2 cellular contexts compared by ENCODE assay signal in the genomic region with DNA sequence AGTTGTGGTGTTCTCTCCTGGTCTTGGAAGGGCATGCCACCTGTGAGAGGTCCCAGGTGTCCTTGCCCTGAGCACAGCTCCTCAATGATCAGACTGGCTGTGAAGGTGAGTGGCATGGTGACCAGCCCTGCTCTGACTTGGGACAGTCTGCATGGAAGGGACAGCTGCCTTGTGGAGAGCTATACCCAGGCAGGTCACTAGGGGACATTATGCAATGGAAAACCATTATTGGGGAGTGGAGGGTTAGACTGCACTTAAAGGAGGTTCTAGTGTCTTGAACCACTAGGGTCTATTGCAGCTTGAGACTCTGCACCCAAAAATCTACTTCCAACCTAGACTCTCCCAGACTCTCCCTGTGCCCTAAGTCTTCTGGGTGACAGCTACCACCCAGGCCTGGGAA.
TF ChIP-seq lines count a peak whose summit lies in the region.

No MANE protein-coding gene starts in this region.

TF ChIP-seq in GM12878, 131 proteins besides CTCF, POLR2A, EP300 and RAD21:
- no peak for TF ChIP-seq SMAD5 (IDR thresholded peaks at IDR 0.05; ENCODE audit: low read depth)
- TF ChIP-seq, protein P1, sequence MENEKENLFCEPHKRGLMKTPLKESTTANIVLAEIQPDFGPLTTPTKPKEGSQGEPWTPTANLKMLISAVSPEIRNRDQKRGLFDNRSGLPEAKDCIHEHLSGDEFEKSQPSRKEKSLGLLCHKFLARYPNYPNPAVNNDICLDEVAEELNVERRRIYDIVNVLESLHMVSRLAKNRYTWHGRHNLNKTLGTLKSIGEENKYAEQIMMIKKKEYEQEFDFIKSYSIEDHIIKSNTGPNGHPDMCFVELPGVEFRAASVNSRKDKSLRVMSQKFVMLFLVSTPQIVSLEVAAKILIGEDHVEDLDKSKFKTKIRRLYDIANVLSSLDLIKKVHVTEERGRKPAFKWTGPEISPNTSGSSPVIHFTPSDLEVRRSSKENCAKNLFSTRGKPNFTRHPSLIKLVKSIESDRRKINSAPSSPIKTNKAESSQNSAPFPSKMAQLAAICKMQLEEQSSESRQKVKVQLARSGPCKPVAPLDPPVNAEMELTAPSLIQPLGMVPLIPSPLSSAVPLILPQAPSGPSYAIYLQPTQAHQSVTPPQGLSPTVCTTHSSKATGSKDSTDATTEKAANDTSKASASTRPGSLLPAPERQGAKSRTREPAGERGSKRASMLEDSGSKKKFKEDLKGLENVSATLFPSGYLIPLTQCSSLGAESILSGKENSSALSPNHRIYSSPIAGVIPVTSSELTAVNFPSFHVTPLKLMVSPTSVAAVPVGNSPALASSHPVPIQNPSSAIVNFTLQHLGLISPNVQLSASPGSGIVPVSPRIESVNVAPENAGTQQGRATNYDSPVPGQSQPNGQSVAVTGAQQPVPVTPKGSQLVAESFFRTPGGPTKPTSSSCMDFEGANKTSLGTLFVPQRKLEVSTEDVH (IDR thresholded peaks at IDR 0.05; ENCODE audit: low read depth, partially characterized antibody) = no peak
- no peak for TF ChIP-seq EED (IDR thresholded peaks at IDR 0.05; ENCODE audit: low read depth)
- no peak for TF ChIP-seq DPF2 (IDR thresholded peaks at IDR 0.05)
- no peak for TF ChIP-seq NR2F1 (conservative IDR thresholded peaks at IDR 0.05)
- TF ChIP-seq PML (IDR thresholded peaks at IDR 0.05; ENCODE audit: low read length) = no peak
- no peak for TF ChIP-seq NFIC (IDR thresholded peaks at IDR 0.05; ENCODE audit: low read depth, low read length)
- no peak for TF ChIP-seq KLF5 (IDR thresholded peaks at IDR 0.05; ENCODE audit: partially characterized antibody)
- no peak for TF ChIP-seq ZNF274 (IDR thresholded peaks at IDR 0.05; ENCODE audit: insufficient read depth, insufficient read length)
- no peak for TF ChIP-seq STAT3 (IDR thresholded peaks at IDR 0.05; ENCODE audit: low read depth, low read length)
- no peak for TF ChIP-seq CBX3 (IDR thresholded peaks at IDR 0.05; ENCODE audit: borderline replicate concordance, low read depth)
- TF ChIP-seq POLR2AphosphoS5 (IDR thresholded peaks at IDR 0.05; ENCODE audit: low read length) = no peak
- no peak for TF ChIP-seq BHLHE40 (IDR thresholded peaks at IDR 0.05; ENCODE audit: borderline replicate concordance in 1 of 2, low read depth in 2 of 2, low read length in 1 of 2)
- TF ChIP-seq, protein P2, sequence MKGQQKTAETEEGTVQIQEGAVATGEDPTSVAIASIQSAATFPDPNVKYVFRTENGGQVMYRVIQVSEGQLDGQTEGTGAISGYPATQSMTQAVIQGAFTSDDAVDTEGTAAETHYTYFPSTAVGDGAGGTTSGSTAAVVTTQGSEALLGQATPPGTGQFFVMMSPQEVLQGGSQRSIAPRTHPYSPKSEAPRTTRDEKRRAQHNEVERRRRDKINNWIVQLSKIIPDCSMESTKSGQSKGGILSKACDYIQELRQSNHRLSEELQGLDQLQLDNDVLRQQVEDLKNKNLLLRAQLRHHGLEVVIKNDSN (IDR thresholded peaks at IDR 0.05; ENCODE audit: borderline replicate concordance, extremely low read length, insufficient read depth, low read depth, low read length) = no peak
- no peak for TF ChIP-seq GATAD2B (conservative IDR thresholded peaks at IDR 0.05; ENCODE audit: low read depth)
- no peak for TF ChIP-seq NR2C2 (IDR thresholded peaks at IDR 0.05; ENCODE audit: borderline replicate concordance, control insufficient read depth, insufficient read length, low read depth)

TF ChIP-seq in SK-N-SH, 30 proteins besides CTCF, POLR2A, EP300 and RAD21 (continued from another document):
- no peak for TF ChIP-seq SMC3 (IDR thresholded peaks at IDR 0.05; ENCODE audit: low read depth, low read length)
- no peak for TF ChIP-seq TCF12 (IDR thresholded peaks at IDR 0.05)
- TF ChIP-seq, protein P3, sequence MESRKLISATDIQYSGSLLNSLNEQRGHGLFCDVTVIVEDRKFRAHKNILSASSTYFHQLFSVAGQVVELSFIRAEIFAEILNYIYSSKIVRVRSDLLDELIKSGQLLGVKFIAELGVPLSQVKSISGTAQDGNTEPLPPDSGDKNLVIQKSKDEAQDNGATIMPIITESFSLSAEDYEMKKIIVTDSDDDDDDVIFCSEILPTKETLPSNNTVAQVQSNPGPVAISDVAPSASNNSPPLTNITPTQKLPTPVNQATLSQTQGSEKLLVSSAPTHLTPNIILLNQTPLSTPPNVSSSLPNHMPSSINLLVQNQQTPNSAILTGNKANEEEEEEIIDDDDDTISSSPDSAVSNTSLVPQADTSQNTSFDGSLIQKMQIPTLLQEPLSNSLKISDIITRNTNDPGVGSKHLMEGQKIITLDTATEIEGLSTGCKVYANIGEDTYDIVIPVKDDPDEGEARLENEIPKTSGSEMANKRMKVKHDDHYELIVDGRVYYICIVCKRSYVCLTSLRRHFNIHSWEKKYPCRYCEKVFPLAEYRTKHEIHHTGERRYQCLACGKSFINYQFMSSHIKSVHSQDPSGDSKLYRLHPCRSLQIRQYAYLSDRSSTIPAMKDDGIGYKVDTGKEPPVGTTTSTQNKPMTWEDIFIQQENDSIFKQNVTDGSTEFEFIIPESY (IDR thresholded peaks at IDR 0.05; ENCODE audit: borderline replicate concordance, low read depth) = no peak
- TF ChIP-seq, protein P4, sequence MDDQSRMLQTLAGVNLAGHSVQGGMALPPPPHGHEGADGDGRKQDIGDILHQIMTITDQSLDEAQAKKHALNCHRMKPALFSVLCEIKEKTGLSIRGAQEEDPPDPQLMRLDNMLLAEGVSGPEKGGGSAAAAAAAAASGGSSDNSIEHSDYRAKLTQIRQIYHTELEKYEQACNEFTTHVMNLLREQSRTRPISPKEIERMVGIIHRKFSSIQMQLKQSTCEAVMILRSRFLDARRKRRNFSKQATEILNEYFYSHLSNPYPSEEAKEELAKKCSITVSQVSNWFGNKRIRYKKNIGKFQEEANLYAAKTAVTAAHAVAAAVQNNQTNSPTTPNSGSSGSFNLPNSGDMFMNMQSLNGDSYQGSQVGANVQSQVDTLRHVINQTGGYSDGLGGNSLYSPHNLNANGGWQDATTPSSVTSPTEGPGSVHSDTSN (IDR thresholded peaks at IDR 0.05) = no peak
- TF ChIP-seq NRF1 (IDR thresholded peaks at IDR 0.05; ENCODE audit: low read depth, low read length) = no peak
- TF ChIP-seq GATA2 (CRISPR knock-in tag; IDR thresholded peaks at IDR 0.05) = no peak
- no peak for TF ChIP-seq TEAD4 (IDR thresholded peaks at IDR 0.05; ENCODE audit: borderline replicate concordance, insufficient read depth)
- TF ChIP-seq GABPA (IDR thresholded peaks at IDR 0.05; ENCODE audit: low read depth) = no peak
- TF ChIP-seq, protein P2 (IDR thresholded peaks at IDR 0.05; ENCODE audit: borderline replicate concordance, low read depth) = no peak
- no peak for TF ChIP-seq RFX5 (IDR thresholded peaks at IDR 0.05; ENCODE audit: low read length)
- no peak for TF ChIP-seq FOXM1 (IDR thresholded peaks at IDR 0.05; ENCODE audit: low read depth)
- TF ChIP-seq MXI1 (IDR thresholded peaks at IDR 0.05; ENCODE audit: low read depth, low read length) = no peak
- TF ChIP-seq TAF1 (IDR thresholded peaks at IDR 0.05; ENCODE audit: borderline replicate concordance, low read depth, low read length) = no peak
- TF ChIP-seq RXRA (IDR thresholded peaks at IDR 0.05; ENCODE audit: borderline replicate concordance, low read depth) = no peak
- TF ChIP-seq POLR2AphosphoS5 (IDR thresholded peaks at IDR 0.05; ENCODE audit: low read depth, low read length) = no peak
TF ChIP-seq in SK-N-SH: peak in this region for 0.
